8 cellular contexts compared by ENCODE assay signal in genomic region chr10:96025566-96025965, GRCh38. TPM values are rescaled to one million over a fixed set of nuclear protein-coding genes. Genes with fewer than 3 reads are reported as not detected.
DNase-seq lines count a peak whose midpoint lies in the region; ATAC-seq and TF ChIP-seq lines count a peak whose summit lies in the region.

No MANE protein-coding gene starts in this region.

- peak; percentile 21 for TF ChIP-seq CTCF in AG04449 (IDR thresholded peaks at IDR 0.05; ENCODE audit: insufficient read depth, low read length, missing control alignments)
- TF ChIP-seq CTCF in foreskin fibroblast (IDR thresholded peaks at IDR 0.05; ENCODE audit: low read depth, low read length): peak; percentile 18
- no peak for TF ChIP-seq CTCF in dorsolateral prefrontal cortex (IDR thresholded peaks at IDR 0.05 in 54 of 56, conservative IDR thresholded peaks at IDR 0.05 in 2 of 56; ENCODE audit: low read depth in 1 of 56, partially characterized antibody in 56 of 56)

- H3K4me3 ChIP-seq in AG04449 (ENCODE audit: low read depth, low read length) (no peak overlapping the region), foreskin fibroblast (ENCODE audit: low read depth in 1 of 2, low read length in 2 of 2) (no peak overlapping the region), dorsolateral prefrontal cortex (no peak overlapping the region)

- POLR2A ChIA-PET in AG04449 (lab: Yijun Ruan, JAX): no interaction called here

- ATAC-seq in GM18498 (IDR thresholded peaks at IDR 0.05; ENCODE audit: unreplicated experiment) (peak; percentile 70), HG02763 (IDR thresholded peaks at IDR 0.05; ENCODE audit: unreplicated experiment) (no peak), GM18520 (IDR thresholded peaks at IDR 0.05; ENCODE audit: unreplicated experiment) (no peak), GM18909 (IDR thresholded peaks at IDR 0.05; ENCODE audit: poor library complexity, unreplicated experiment) (no peak)

- no peaks in the 10 kb centered on the region for H3K27me3 ChIP-seq in dorsolateral prefrontal cortex

- DNase-seq in AG04449 (ENCODE audit: low read depth, low spot score): no peak
- DNase-seq in NCI-H460 (ENCODE audit: extremely low read depth, low read depth): peak; percentile 9
- peak; percentile 7 to 19 for DNase-seq in foreskin fibroblast
- no peak for DNase-seq in dorsolateral prefrontal cortex

- intact Hi-C loops in dorsolateral prefrontal cortex (cut with DNase I): no loop called here

- CTCF ChIA-PET in AG04449 (lab: Yijun Ruan, JAX): interaction anchor here (1.1 to 1.4 kb wide), 2 partner anchors 9 to 13 kb away, joined by 3 to 8 read pairs; no protein-coding TSS in a partner anchor

- H3K27ac ChIP-seq in dorsolateral prefrontal cortex: no peak overlapping the region

RNA-seq across cellular contexts. Expression of gene CCNJ, which starts 17.8 kb away (rescaled TPM):
- total RNA-seq in NCI-H460 (2014; rRNA removed; shearing (Covaris generic)): 14.7 and 16.9 TPM in 2 replicates
- 9.4 and 19.8 TPM in 2 replicates for polyA plus RNA-seq in NCI-H460 (2014; cell fraction: nucleus; rRNA removed)
- total RNA-seq in dorsolateral prefrontal cortex: 1 to 10 TPM; 1.8 to 5.2 (median 3.5) TPM

Comparison
In these comparisons a context has a peak if more than half of its experiments do, and no peak if none do; other contexts are left out.
1. DNase-seq: peak in NCI-H460 (single experiment) and foreskin fibroblast (2 of 2); none in AG04449 (single experiment) and dorsolateral prefrontal cortex (0 of 10).
2. CTCF ChIP-seq: peak in AG04449 (single experiment) and foreskin fibroblast (single experiment); none in dorsolateral prefrontal cortex (0 of 56).